Comparison of ENCODE assay signal across 1 cellular context in the genomic region with DNA sequence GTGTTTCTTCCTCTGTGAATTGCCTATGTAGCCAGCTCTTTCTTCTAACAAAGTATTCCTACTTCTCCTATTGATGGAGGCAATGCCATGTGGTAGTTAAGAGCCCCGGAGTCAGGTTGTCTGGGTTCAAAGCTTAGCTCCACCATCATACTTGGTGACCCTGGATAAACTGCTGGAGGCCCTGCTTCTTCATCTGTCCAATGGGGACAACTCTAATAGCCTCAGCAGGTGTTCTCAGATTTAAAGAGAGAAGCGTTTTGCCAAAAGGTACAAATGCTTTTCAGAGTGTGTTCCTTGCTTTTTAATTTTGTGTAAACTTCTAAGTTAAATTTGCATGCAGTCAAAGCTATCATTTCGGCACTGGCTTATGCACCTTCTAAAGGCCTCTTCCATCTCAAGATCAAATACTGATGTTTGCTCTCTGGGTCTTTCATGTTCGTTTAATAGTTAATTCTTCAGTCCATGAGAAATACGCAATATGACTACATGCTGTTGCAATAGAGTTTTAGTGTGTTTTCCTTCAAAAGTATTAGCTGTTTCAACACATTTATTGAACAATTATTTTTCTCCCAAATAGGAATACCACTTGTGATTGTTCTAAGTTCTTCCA.
A peak's percentile ranks its signal among the peaks of the same experiment; 100 is the strongest.
TF ChIP-seq lines count a peak whose summit lies in the region.

No MANE protein-coding gene starts in this region.

TF ChIP-seq in HepG2, 621 proteins besides CTCF, POLR2A, EP300 and RAD21 (continued from another document and continues in another):
- TF ChIP-seq, protein P1, sequence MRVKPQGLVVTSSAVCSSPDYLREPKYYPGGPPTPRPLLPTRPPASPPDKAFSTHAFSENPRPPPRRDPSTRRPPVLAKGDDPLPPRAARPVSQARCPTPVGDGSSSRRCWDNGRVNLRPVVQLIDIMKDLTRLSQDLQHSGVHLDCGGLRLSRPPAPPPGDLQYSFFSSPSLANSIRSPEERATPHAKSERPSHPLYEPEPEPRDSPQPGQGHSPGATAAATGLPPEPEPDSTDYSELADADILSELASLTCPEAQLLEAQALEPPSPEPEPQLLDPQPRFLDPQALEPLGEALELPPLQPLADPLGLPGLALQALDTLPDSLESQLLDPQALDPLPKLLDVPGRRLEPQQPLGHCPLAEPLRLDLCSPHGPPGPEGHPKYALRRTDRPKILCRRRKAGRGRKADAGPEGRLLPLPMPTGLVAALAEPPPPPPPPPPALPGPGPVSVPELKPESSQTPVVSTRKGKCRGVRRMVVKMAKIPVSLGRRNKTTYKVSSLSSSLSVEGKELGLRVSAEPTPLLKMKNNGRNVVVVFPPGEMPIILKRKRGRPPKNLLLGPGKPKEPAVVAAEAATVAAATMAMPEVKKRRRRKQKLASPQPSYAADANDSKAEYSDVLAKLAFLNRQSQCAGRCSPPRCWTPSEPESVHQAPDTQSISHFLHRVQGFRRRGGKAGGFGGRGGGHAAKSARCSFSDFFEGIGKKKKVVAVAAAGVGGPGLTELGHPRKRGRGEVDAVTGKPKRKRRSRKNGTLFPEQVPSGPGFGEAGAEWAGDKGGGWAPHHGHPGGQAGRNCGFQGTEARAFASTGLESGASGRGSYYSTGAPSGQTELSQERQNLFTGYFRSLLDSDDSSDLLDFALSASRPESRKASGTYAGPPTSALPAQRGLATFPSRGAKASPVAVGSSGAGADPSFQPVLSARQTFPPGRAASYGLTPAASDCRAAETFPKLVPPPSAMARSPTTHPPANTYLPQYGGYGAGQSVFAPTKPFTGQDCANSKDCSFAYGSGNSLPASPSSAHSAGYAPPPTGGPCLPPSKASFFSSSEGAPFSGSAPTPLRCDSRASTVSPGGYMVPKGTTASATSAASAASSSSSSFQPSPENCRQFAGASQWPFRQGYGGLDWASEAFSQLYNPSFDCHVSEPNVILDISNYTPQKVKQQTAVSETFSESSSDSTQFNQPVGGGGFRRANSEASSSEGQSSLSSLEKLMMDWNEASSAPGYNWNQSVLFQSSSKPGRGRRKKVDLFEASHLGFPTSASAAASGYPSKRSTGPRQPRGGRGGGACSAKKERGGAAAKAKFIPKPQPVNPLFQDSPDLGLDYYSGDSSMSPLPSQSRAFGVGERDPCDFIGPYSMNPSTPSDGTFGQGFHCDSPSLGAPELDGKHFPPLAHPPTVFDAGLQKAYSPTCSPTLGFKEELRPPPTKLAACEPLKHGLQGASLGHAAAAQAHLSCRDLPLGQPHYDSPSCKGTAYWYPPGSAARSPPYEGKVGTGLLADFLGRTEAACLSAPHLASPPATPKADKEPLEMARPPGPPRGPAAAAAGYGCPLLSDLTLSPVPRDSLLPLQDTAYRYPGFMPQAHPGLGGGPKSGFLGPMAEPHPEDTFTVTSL (CRISPR knock-in tag; IDR thresholded peaks at IDR 0.05; ENCODE audit: borderline replicate concordance) = peak; percentile 42; the same call in 1 of the 2 replicates
- TF ChIP-seq ZNF629 (CRISPR knock-in tag; conservative IDR thresholded peaks at IDR 0.05) = peak; percentile 47
- TF ChIP-seq NFKBIZ (CRISPR knock-in tag; IDR thresholded peaks at IDR 0.05) = peak; percentile 39; the same call in 1 of the 2 replicates
- TF ChIP-seq, protein P2, sequence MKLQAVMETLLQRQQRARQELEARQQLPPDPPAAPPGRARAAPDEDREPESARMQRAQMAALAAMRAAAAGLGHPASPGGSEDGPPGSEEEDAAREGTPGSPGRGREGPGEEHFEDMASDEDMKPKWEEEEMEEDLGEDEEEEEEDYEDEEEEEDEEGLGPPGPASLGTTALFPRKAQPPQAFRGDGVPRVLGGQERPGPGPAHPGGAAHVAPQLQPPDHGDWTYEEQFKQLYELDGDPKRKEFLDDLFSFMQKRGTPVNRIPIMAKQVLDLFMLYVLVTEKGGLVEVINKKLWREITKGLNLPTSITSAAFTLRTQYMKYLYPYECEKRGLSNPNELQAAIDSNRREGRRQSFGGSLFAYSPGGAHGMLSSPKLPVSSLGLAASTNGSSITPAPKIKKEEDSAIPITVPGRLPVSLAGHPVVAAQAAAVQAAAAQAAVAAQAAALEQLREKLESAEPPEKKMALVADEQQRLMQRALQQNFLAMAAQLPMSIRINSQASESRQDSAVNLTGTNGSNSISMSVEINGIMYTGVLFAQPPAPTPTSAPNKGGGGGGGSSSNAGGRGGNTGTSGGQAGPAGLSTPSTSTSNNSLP (IDR thresholded peaks at IDR 0.05; ENCODE audit: low read depth, low read length) = peak; percentile 52; the same call in 1 of the 2 replicates
- peak; percentile 86 for TF ChIP-seq TCF7L2 (IDR thresholded peaks at IDR 0.05; ENCODE audit: low read depth, low read length)
- TF ChIP-seq TCF7 (IDR thresholded peaks at IDR 0.05; ENCODE audit: low read depth) = peak; percentile 96
- TF ChIP-seq, protein P3, sequence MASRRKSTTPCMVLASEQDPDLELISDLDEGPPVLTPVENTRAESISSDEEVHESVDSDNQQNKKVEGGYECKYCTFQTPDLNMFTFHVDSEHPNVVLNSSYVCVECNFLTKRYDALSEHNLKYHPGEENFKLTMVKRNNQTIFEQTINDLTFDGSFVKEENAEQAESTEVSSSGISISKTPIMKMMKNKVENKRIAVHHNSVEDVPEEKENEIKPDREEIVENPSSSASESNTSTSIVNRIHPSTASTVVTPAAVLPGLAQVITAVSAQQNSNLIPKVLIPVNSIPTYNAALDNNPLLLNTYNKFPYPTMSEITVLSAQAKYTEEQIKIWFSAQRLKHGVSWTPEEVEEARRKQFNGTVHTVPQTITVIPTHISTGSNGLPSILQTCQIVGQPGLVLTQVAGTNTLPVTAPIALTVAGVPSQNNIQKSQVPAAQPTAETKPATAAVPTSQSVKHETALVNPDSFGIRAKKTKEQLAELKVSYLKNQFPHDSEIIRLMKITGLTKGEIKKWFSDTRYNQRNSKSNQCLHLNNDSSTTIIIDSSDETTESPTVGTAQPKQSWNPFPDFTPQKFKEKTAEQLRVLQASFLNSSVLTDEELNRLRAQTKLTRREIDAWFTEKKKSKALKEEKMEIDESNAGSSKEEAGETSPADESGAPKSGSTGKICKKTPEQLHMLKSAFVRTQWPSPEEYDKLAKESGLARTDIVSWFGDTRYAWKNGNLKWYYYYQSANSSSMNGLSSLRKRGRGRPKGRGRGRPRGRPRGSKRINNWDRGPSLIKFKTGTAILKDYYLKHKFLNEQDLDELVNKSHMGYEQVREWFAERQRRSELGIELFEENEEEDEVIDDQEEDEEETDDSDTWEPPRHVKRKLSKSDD (CRISPR knock-in tag; IDR thresholded peaks at IDR 0.05; ENCODE audit: low read depth) = no peak
- TF ChIP-seq FOXJ3 (CRISPR knock-in tag; IDR thresholded peaks at IDR 0.05; ENCODE audit: borderline replicate concordance) = peak; percentile 75; the same call in 1 of the 2 replicates
- no peak for TF ChIP-seq ZSCAN21 (CRISPR knock-in tag; IDR thresholded peaks at IDR 0.05; ENCODE audit: borderline replicate concordance)
- TF ChIP-seq ASH2L (IDR thresholded peaks at IDR 0.05; ENCODE audit: insufficient read length, low read depth, low read length) = peak; percentile 34
- no peak for TF ChIP-seq ZNF660 (CRISPR knock-in tag; IDR thresholded peaks at IDR 0.05; ENCODE audit: borderline replicate concordance, low read depth)
- no peak for TF ChIP-seq SRF (IDR thresholded peaks at IDR 0.05; ENCODE audit: low read depth, low read length)
- TF ChIP-seq SAP130 (CRISPR knock-in tag; IDR thresholded peaks at IDR 0.05; ENCODE audit: low read depth) = peak; percentile 22; the same call in 1 of the 2 replicates
- TF ChIP-seq NR2F6 (IDR thresholded peaks at IDR 0.05) = peak; percentile 59
- no peak for TF ChIP-seq NR2F6 (CRISPR knock-in tag; IDR thresholded peaks at IDR 0.05)
- TF ChIP-seq SOX13 (IDR thresholded peaks at IDR 0.05) = 0 out of 2 replicates have a peak, but pooled peaks have one; percentile 40
- peak in 1 of 2 experiments; percentile 84; a peak in 2 of 4 replicates for TF ChIP-seq SOX13 (CRISPR knock-in tag; conservative IDR thresholded peaks at IDR 0.05 in 1 of 2, IDR thresholded peaks at IDR 0.05 in 1 of 2)
- TF ChIP-seq GFI1 (CRISPR knock-in tag; IDR thresholded peaks at IDR 0.05; ENCODE audit: borderline replicate concordance) = 0 out of 2 replicates have a peak, but pooled peaks have one; percentile 27
- no peak for TF ChIP-seq NCOA5 (CRISPR knock-in tag; IDR thresholded peaks at IDR 0.05)
- TF ChIP-seq, protein P4, sequence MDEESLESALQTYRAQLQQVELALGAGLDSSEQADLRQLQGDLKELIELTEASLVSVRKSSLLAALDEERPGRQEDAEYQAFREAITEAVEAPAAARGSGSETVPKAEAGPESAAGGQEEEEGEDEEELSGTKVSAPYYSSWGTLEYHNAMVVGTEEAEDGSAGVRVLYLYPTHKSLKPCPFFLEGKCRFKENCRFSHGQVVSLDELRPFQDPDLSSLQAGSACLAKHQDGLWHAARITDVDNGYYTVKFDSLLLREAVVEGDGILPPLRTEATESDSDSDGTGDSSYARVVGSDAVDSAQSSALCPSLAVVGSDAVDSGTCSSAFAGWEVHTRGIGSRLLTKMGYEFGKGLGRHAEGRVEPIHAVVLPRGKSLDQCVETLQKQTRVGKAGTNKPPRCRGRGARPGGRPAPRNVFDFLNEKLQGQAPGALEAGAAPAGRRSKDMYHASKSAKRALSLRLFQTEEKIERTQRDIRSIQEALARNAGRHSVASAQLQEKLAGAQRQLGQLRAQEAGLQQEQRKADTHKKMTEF (CRISPR knock-in tag; IDR thresholded peaks at IDR 0.05) = 0 out of 2 replicates have a peak, but pooled peaks have one; percentile 56
- no peak for TF ChIP-seq SPEN (CRISPR knock-in tag; IDR thresholded peaks at IDR 0.05; ENCODE audit: low read depth)
- peak; percentile 91 for TF ChIP-seq CREM (IDR thresholded peaks at IDR 0.05)
- no peak for TF ChIP-seq CREM (CRISPR knock-in tag; IDR thresholded peaks at IDR 0.05)
- no peak for TF ChIP-seq CREB1 (IDR thresholded peaks at IDR 0.05)
- TF ChIP-seq CREB1 (CRISPR knock-in tag; IDR thresholded peaks at IDR 0.05) = 0 out of 2 replicates have a peak, but pooled peaks have one; percentile 2
- TF ChIP-seq, protein P5, sequence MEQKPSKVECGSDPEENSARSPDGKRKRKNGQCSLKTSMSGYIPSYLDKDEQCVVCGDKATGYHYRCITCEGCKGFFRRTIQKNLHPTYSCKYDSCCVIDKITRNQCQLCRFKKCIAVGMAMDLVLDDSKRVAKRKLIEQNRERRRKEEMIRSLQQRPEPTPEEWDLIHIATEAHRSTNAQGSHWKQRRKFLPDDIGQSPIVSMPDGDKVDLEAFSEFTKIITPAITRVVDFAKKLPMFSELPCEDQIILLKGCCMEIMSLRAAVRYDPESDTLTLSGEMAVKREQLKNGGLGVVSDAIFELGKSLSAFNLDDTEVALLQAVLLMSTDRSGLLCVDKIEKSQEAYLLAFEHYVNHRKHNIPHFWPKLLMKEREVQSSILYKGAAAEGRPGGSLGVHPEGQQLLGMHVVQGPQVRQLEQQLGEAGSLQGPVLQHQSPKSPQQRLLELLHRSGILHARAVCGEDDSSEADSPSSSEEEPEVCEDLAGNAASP (CRISPR knock-in tag; IDR thresholded peaks at IDR 0.05; ENCODE audit: borderline replicate concordance) = peak; percentile 51
- TF ChIP-seq PPARG (CRISPR knock-in tag; conservative IDR thresholded peaks at IDR 0.05) = 0 out of 2 replicates have a peak, but pooled peaks have one; percentile 24
- TF ChIP-seq, protein P6, sequence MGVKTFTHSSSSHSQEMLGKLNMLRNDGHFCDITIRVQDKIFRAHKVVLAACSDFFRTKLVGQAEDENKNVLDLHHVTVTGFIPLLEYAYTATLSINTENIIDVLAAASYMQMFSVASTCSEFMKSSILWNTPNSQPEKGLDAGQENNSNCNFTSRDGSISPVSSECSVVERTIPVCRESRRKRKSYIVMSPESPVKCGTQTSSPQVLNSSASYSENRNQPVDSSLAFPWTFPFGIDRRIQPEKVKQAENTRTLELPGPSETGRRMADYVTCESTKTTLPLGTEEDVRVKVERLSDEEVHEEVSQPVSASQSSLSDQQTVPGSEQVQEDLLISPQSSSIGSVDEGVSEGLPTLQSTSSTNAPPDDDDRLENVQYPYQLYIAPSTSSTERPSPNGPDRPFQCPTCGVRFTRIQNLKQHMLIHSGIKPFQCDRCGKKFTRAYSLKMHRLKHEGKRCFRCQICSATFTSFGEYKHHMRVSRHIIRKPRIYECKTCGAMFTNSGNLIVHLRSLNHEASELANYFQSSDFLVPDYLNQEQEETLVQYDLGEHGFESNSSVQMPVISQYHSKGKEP (CRISPR knock-in tag; IDR thresholded peaks at IDR 0.05) = no peak
- TF ChIP-seq FOXA1 (IDR thresholded peaks at IDR 0.05) = no peak
- TF ChIP-seq FOXA1 (CRISPR knock-in tag; IDR thresholded peaks at IDR 0.05) = peak; percentile 64; the same call in 1 of the 2 replicates
- TF ChIP-seq, protein P7, sequence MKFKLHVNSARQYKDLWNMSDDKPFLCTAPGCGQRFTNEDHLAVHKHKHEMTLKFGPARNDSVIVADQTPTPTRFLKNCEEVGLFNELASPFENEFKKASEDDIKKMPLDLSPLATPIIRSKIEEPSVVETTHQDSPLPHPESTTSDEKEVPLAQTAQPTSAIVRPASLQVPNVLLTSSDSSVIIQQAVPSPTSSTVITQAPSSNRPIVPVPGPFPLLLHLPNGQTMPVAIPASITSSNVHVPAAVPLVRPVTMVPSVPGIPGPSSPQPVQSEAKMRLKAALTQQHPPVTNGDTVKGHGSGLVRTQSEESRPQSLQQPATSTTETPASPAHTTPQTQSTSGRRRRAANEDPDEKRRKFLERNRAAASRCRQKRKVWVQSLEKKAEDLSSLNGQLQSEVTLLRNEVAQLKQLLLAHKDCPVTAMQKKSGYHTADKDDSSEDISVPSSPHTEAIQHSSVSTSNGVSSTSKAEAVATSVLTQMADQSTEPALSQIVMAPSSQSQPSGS (CRISPR knock-in tag; IDR thresholded peaks at IDR 0.05) = peak; percentile 56; the same call in 1 of the 2 replicates
- TF ChIP-seq, protein P8, sequence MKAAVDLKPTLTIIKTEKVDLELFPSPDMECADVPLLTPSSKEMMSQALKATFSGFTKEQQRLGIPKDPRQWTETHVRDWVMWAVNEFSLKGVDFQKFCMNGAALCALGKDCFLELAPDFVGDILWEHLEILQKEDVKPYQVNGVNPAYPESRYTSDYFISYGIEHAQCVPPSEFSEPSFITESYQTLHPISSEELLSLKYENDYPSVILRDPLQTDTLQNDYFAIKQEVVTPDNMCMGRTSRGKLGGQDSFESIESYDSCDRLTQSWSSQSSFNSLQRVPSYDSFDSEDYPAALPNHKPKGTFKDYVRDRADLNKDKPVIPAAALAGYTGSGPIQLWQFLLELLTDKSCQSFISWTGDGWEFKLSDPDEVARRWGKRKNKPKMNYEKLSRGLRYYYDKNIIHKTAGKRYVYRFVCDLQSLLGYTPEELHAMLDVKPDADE (CRISPR knock-in tag; IDR thresholded peaks at IDR 0.05) = no peak
- TF ChIP-seq NFIC (IDR thresholded peaks at IDR 0.05; ENCODE audit: low read length) = peak; percentile 78; the same call in 1 of the 2 replicates
- no peak for TF ChIP-seq TCF12 (IDR thresholded peaks at IDR 0.05)
- TF ChIP-seq TCF12 (CRISPR knock-in tag; IDR thresholded peaks at IDR 0.05) = no peak
- TF ChIP-seq ZEB1 (IDR thresholded peaks at IDR 0.05; ENCODE audit: insufficient replicate concordance, low read depth) = peak; percentile 36
- no peak for TF ChIP-seq SOX6 (IDR thresholded peaks at IDR 0.05)
- TF ChIP-seq SOX6 (CRISPR knock-in tag; IDR thresholded peaks at IDR 0.05) = peak; percentile 78
- peak; percentile 39; the same call in 1 of the 2 replicates for TF ChIP-seq THAP11 (CRISPR knock-in tag; IDR thresholded peaks at IDR 0.05)
- TF ChIP-seq ETV6 (CRISPR knock-in tag; conservative IDR thresholded peaks at IDR 0.05) = no peak
- no peak for TF ChIP-seq STAT5B (CRISPR knock-in tag; IDR thresholded peaks at IDR 0.05)
- TF ChIP-seq ZFP36L1 (CRISPR knock-in tag; IDR thresholded peaks at IDR 0.05) = no peak
- peak; percentile 94 for TF ChIP-seq NCOA2 (CRISPR knock-in tag; IDR thresholded peaks at IDR 0.05)
- TF ChIP-seq HNF4A (CRISPR knock-in tag; IDR thresholded peaks at IDR 0.05) = peak; percentile 59
- no peak for TF ChIP-seq ZNF616 (CRISPR knock-in tag; IDR thresholded peaks at IDR 0.05; ENCODE audit: low read depth)
